In the genomic region with DNA sequence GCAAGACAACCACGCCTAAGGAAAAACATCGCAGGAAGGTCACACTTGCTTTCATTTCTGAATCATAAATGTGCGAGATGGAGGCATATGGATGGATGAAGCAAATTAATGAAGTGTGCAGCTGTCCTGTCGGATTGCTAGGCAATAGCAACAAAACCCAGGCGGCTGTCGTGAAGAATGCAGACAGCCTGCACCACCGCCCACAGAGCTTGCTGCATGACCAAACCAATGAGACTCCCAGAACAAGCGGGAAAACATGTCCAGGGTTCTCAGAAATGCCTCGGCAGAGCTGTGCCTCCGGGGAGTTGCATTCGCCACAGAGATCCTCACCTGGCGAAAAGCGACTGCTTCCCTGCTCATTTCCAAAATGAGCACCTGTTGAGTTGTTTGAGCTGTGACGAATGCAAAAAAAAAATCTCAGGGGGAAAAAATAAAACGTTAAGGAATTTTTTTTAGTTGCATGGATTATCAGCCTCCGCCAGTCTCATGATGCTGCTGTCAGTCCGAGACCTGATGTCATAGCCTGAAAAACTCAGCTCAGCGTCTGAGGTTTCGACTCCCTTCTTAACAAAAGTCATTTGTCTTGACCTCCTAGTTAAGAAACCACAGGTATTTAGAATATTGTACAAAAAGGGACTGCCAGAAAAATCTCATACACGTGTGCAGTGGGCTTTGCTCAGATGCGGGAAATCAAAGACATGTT, we compare ENCODE assay signal across 21 cellular contexts.
A peak's percentile ranks its signal among the peaks of the same experiment; 100 is the strongest.
DNase-seq lines count a peak whose midpoint lies in the region; ATAC-seq and TF ChIP-seq lines count a peak whose summit lies in the region.
"Had no signal": no experiment of that assay in that cellular context is flagged by ENCODE, and none has a peak within 500 bp of the region (broad histone marks: within the 10 kb centered on the region; RNA-seq: fewer than 3 reads in every experiment).

No MANE protein-coding gene starts in this region.

- DNase-seq in Ammon's horn (ENCODE audit: low spot score) (peak; percentile 21), NCI-H524 (lab: John Stamatoyannopoulos, UW) (peak; percentile 70 to 88), glomerular visceral epithelial cell (ENCODE audit: extremely low spot score) (peak; percentile 36), retina (peak; percentile 56), RWPE1 (ENCODE audit: low spot score) (no peak), body of pancreas (no peak), HPDE6-E6E7 (ENCODE audit: extremely low spot score) (no peak)
- DNase-seq in activated CD8-positive, alpha-beta T cell treated with anti-CD3 and anti-CD28 coated beads, Interleukin-2, amount 10 ng/mL, durations not matched to agents 7 days and 5 days = no peak
- DNase-seq: activated CD4-positive, alpha-beta T cell treated with anti-CD3 and anti-CD28 coated beads, Interleukin-2, amount 50 U/mL, for 1 hour; AML-193; Calu3; colonic mucosa; GDM1; natural killer cell; NCI-H2081 treated with DMSO at 0.1 percent for 48 hours; NCI-H748 treated with DMSO at 0.1 percent for 48 hours; PC-9 had no signal

- H3K4me1 Mint-ChIP-seq in activated CD8-positive, alpha-beta T cell treated with anti-CD3 and anti-CD28 coated beads, Interleukin-2, amount 10 ng/mL, durations not matched to agents 7 days and 5 days (ENCODE audit: low read depth) = no peaks in the 10 kb centered on the region
- H3K4me1 Mint-ChIP-seq: natural killer cell had no signal

- intact Hi-C loops in body of pancreas (cut with DNase I) = no loop called here

- 86 to 88% methylated on average over 16 to 19 of the region's 21 CpGs for WGBS in body of pancreas, 2 donors

- H3K4me3 Mint-ChIP-seq in activated CD8-positive, alpha-beta T cell treated with anti-CD3 and anti-CD28 coated beads, Interleukin-2, amount 10 ng/mL, durations not matched to agents 7 days and 5 days = no peak overlapping the region
- H3K4me3 Mint-ChIP-seq: natural killer cell had no signal

- ATAC-seq in activated CD8-positive, alpha-beta T cell treated with anti-CD3 and anti-CD28 coated beads, Interleukin-2, amount 10 ng/mL, durations not matched to agents 7 days and 5 days = no peak
- no peak for ATAC-seq in body of pancreas
- ATAC-seq: GM12878, natural killer cell had no signal

- no peak for TF ChIP-seq POLR2A in body of pancreas (IDR thresholded peaks at IDR 0.05)

- H3K4me3 ChIP-seq in body of pancreas = no peak overlapping the region
- H3K4me3 ChIP-seq: colonic mucosa, GM12878, lung, PC-9, psoas muscle had no signal

- H3K27me3 Mint-ChIP-seq in activated CD8-positive, alpha-beta T cell treated with anti-CD3 and anti-CD28 coated beads, Interleukin-2, amount 10 ng/mL, durations not matched to agents 7 days and 5 days (ENCODE audit: low read depth) = no peaks in the 10 kb centered on the region

- no peak for TF ChIP-seq CTCF in RWPE1 (conservative IDR thresholded peaks at IDR 0.05; ENCODE audit: low read depth)
- no peak for TF ChIP-seq CTCF in body of pancreas (IDR thresholded peaks at IDR 0.05)

- H3K9me3 Mint-ChIP-seq in activated CD8-positive, alpha-beta T cell treated with anti-CD3 and anti-CD28 coated beads, Interleukin-2, amount 10 ng/mL, durations not matched to agents 7 days and 5 days (ENCODE audit: insufficient read depth) = no peaks in the 10 kb centered on the region
- H3K9me3 Mint-ChIP-seq: natural killer cell had no signal

- no peaks in the 10 kb centered on the region for H3K9me3 ChIP-seq in body of pancreas
- H3K9me3 ChIP-seq: colonic mucosa, psoas muscle had no signal

- no peak overlapping the region for H3K27ac Mint-ChIP-seq in activated CD8-positive, alpha-beta T cell treated with anti-CD3 and anti-CD28 coated beads, Interleukin-2, amount 10 ng/mL, durations not matched to agents 7 days and 5 days
- H3K27ac Mint-ChIP-seq: natural killer cell had no signal

- POLR2A ChIA-PET in RWPE1 (lab: Yijun Ruan, JAX; ENCODE audit: low non-redundant PET) = no interaction called here
- POLR2A ChIA-PET in activated CD8-positive, alpha-beta T cell treated with anti-CD3 and anti-CD28 coated beads, Interleukin-2, amount 10 ng/mL, durations not matched to agents 7 days and 5 days (lab: Charles Lee) = no interaction called here

- H3K27me3 ChIP-seq in body of pancreas = no peaks in the 10 kb centered on the region
- H3K27me3 ChIP-seq: colonic mucosa had no signal

- H3K4me1 ChIP-seq in body of pancreas = no peaks in the 10 kb centered on the region
- H3K4me1 ChIP-seq: colonic mucosa, psoas muscle had no signal

- CTCF ChIA-PET in RWPE1 (lab: Yijun Ruan, JAX) = no interaction called here
- CTCF ChIA-PET in activated CD8-positive, alpha-beta T cell treated with anti-CD3 and anti-CD28 coated beads, Interleukin-2, amount 10 ng/mL, durations not matched to agents 7 days and 5 days (lab: Charles Lee) = no interaction called here

- H3K27ac ChIP-seq in RWPE1 (no peak overlapping the region), body of pancreas (no peak overlapping the region)
- H3K27ac ChIP-seq: colonic mucosa, HL-60, PC-9, psoas muscle had no signal

- H3K36me3 Mint-ChIP-seq in activated CD8-positive, alpha-beta T cell treated with anti-CD3 and anti-CD28 coated beads, Interleukin-2, amount 10 ng/mL, durations not matched to agents 7 days and 5 days (ENCODE audit: low read depth) = no peaks in the 10 kb centered on the region
- H3K36me3 Mint-ChIP-seq: natural killer cell had no signal

- no peaks in the 10 kb centered on the region for H3K36me3 ChIP-seq in body of pancreas (replicated peaks in 1 of 2; ENCODE audit: insufficient read depth in 1 of 2, low read depth in 2 of 2)
- H3K36me3 ChIP-seq: colonic mucosa had no signal

Comparison
In these comparisons a context has a peak if more than half of its experiments do, and no peak if none do; other contexts are left out.
1. DNase-seq: peak in Ammon's horn (single experiment), NCI-H524 (2 of 2), glomerular visceral epithelial cell (single experiment) and retina (single experiment); none in RWPE1 (single experiment), activated CD8-positive, alpha-beta T cell treated with anti-CD3 and anti-CD28 coated beads, Interleukin-2, amount 10 ng/mL, durations not matched to agents 7 days and 5 days (single experiment), body of pancreas (0 of 4) and HPDE6-E6E7 (single experiment).